6 cellular contexts compared by ENCODE assay signal in genomic region chr16:67865318-67865717, GRCh38. TPM values are rescaled to one million over a fixed set of nuclear protein-coding genes. Genes with fewer than 3 reads are reported as not detected.
DNase-seq lines count a peak whose midpoint lies in the region; ATAC-seq and TF ChIP-seq lines count a peak whose summit lies in the region.

No MANE protein-coding gene starts in this region.

- DNase-seq in CD14-positive monocyte (ENCODE audit: low spot score) (no peak), M059J (ENCODE audit: low read depth) (peak; percentile 67), fibroblast of lung (ENCODE audit: low read depth in 2 of 2) (peak in 1 of 2 donors; percentile 43), glomerular visceral epithelial cell (ENCODE audit: extremely low spot score) (no peak), NCI-H510A (lab: John Stamatoyannopoulos, UW) (no peak)

- no peak overlapping the region for H3K4me3 Mint-ChIP-seq in CD14-positive monocyte

- no peaks in the 10 kb centered on the region for H3K27me3 Mint-ChIP-seq in CD14-positive monocyte (ENCODE audit: low read depth in 3 of 3)

- H4K20me1 ChIP-seq in fibroblast of lung (ENCODE audit: control insufficient read depth, extremely low read depth, insufficient read depth, low read length): peaks cover 3% of the 10 kb centered on the region

- H3K4me3 ChIP-seq in fibroblast of lung (replicated peaks in 1 of 4; ENCODE audit: control extremely low read depth in 1 of 4, insufficient read depth in 1 of 4, low read depth in 3 of 4, low read length in 4 of 4): no peak overlapping the region

- H2AFZ ChIP-seq in fibroblast of lung (ENCODE audit: low read length): no peak overlapping the region

- H3K36me3 Mint-ChIP-seq in CD14-positive monocyte: peaks cover 43 to 68% of the 10 kb centered on the region in 2 donors

- H3K4me1 Mint-ChIP-seq in CD14-positive monocyte: peaks cover 7% of the 10 kb centered on the region

- no peak overlapping the region for H3K27ac ChIP-seq in fibroblast of lung (ENCODE audit: insufficient read depth, low read length)

- no peak for ATAC-seq in GM21360 (IDR thresholded peaks at IDR 0.05; ENCODE audit: unreplicated experiment)

- TF ChIP-seq CTCF in CD14-positive monocyte (IDR thresholded peaks at IDR 0.05) (peak; percentile 24), fibroblast of lung (conservative IDR thresholded peaks at IDR 0.05 in 1 of 2, IDR thresholded peaks at IDR 0.05 in 1 of 2; ENCODE audit: low read depth in 1 of 2, low read length in 2 of 2) (peak; percentile 29 to 47)

- peak overlapping the region in 2 of 7 donors; percentile 50 for H3K27ac Mint-ChIP-seq in CD14-positive monocyte

- intact Hi-C loops in CD14-positive monocyte (cut with micrococcal nuclease): no loop called here

- H3K36me3 ChIP-seq in fibroblast of lung (ENCODE audit: control insufficient read depth, insufficient read depth, low read length): peaks cover 21% of the 10 kb centered on the region

- no peaks in the 10 kb centered on the region for H3K9me3 ChIP-seq in fibroblast of lung (ENCODE audit: control insufficient read depth, insufficient read depth, low read depth, low read length)

- peaks cover 0 to 2% (median 0%) of the 10 kb centered on the region in 7 donors for H3K9me3 Mint-ChIP-seq in CD14-positive monocyte

- no peaks in the 10 kb centered on the region for H3K27me3 ChIP-seq in fibroblast of lung (ENCODE audit: control insufficient read depth, insufficient read depth, low read length)

- peaks cover 30% of the 10 kb centered on the region for H3K4me1 ChIP-seq in fibroblast of lung (ENCODE audit: control insufficient read depth, extremely low read depth, insufficient read depth, low read length)

- H3K4me2 ChIP-seq in fibroblast of lung (ENCODE audit: extremely low read depth, insufficient read depth, low read length): no peak overlapping the region

- H3K79me2 ChIP-seq in fibroblast of lung (ENCODE audit: control insufficient read depth, insufficient read depth, low read length): peaks cover 47% of the 10 kb centered on the region

- no peak overlapping the region for H3K9ac ChIP-seq in fibroblast of lung (ENCODE audit: insufficient read depth, low read length)

RNA-seq across cellular contexts. Expression of gene EDC4, which starts 7.5 kb away (rescaled TPM):
- 10 to 100 TPM; 13.7 to 18.2 TPM for polyA plus RNA-seq in CD14-positive monocyte
- 38.9 and 66.1 TPM in 2 replicates for total RNA-seq in M059J (2014; rRNA removed; shearing (Covaris generic))
- 38.0 and 49.4 TPM in 2 replicates for total RNA-seq in fibroblast of lung
- 27.4 and 35.0 TPM in 2 replicates for polyA plus RNA-seq in fibroblast of lung
- 25.6 and 41.0 TPM in 2 replicates for polyA plus RNA-seq in fibroblast of lung (2012)
- polyA minus RNA-seq in fibroblast of lung (ENCODE audit: low replicate concordance): 195 and 406 TPM in 2 replicates

RNA-seq across cellular contexts. Expression of gene CENPT, which starts 17.8 kb away (rescaled TPM):
- 10 to 100 TPM in 1 of 2 donors, 1 to 10 TPM in 1; 8.3 to 12.4 TPM for polyA plus RNA-seq in CD14-positive monocyte
- 18.0 and 25.0 TPM in 2 replicates for total RNA-seq in M059J (2014; rRNA removed; shearing (Covaris generic))
- total RNA-seq in fibroblast of lung: 15.4 and 23.1 TPM in 2 replicates
- 30.2 and 40.2 TPM in 2 replicates for polyA plus RNA-seq in fibroblast of lung
- 25.3 and 37.5 TPM in 2 replicates for polyA plus RNA-seq in fibroblast of lung (2012)
- 49.2 and 60.2 TPM in 2 replicates for polyA minus RNA-seq in fibroblast of lung (ENCODE audit: low replicate concordance)

RNA-seq across cellular contexts. Expression of gene NUTF2, which starts 18.6 kb away (rescaled TPM):
- polyA plus RNA-seq in CD14-positive monocyte (100 to 1,000 TPM in 1 of 2 donors, 10 to 100 TPM in 1; 90.3 to 104 TPM), fibroblast of lung (310 and 410 TPM in 2 replicates)
- 296 and 347 TPM in 2 replicates for total RNA-seq in M059J (2014; rRNA removed; shearing (Covaris generic))
- 127 TPM in 2 replicates for total RNA-seq in fibroblast of lung
- polyA plus RNA-seq in fibroblast of lung (2012): 184 and 218 TPM in 2 replicates
- polyA minus RNA-seq in fibroblast of lung (ENCODE audit: low replicate concordance): 327 and 435 TPM in 2 replicates

RNA-seq across cellular contexts. Expression of gene NRN1L, which starts 19.4 kb away (rescaled TPM):
- polyA plus RNA-seq in CD14-positive monocyte (under 1 TPM in 1 of 2 donors, not detected in 1; 0.50 TPM), fibroblast of lung (0.09 and 0.10 TPM in 2 replicates)
- 0.42 TPM in 1 of 2 replicates, not detected in the other for total RNA-seq in M059J (2014; rRNA removed; shearing (Covaris generic))
- total RNA-seq in fibroblast of lung: 0.17 TPM in 1 of 2 replicates, not detected in the other
- polyA plus RNA-seq in fibroblast of lung (2012): 0.36 TPM in 1 of 2 replicates, not detected in the other
- polyA minus RNA-seq in fibroblast of lung (ENCODE audit: low replicate concordance): not detected in 2 replicates

RNA-seq across cellular contexts. Expression of gene THAP11, which starts 23.2 kb away (rescaled TPM):
- polyA plus RNA-seq in CD14-positive monocyte (10 to 100 TPM; 52.5 to 84.2 TPM), fibroblast of lung (15.8 and 16.0 TPM in 2 replicates)
- total RNA-seq in M059J (2014; rRNA removed; shearing (Covaris generic)): 41.0 and 45.2 TPM in 2 replicates
- 37.7 and 42.9 TPM in 2 replicates for total RNA-seq in fibroblast of lung
- polyA plus RNA-seq in fibroblast of lung (2012): 15.4 and 18.2 TPM in 2 replicates
- 21.1 and 30.4 TPM in 2 replicates for polyA minus RNA-seq in fibroblast of lung (ENCODE audit: low replicate concordance)
